8 cellular contexts compared by ENCODE assay signal in genomic region chr1:212699839-212700596, GRCh38. TPM values are rescaled to one million over a fixed set of nuclear protein-coding genes. Genes with fewer than 3 reads are reported as not detected.
DNase-seq lines count a peak whose midpoint lies in the region; ATAC-seq and TF ChIP-seq lines count a peak whose summit lies in the region.

BATF3 (minus strand) TSS chr1:212699840; CDS start chr1:212699762, 78 bp downstream.

- H3K27ac ChIP-seq in SU-DHL-6 (ENCODE audit: low read depth, low read length): no peak within 1 kb of the TSS
- H3K27ac ChIP-seq in ascending aorta: peak within 1 kb of the TSS; percentile 81 to 88
- H3K27ac ChIP-seq in iPS-20b (ENCODE audit: low read length): no peak within 1 kb of the TSS

- intact Hi-C loops in ascending aorta (cut with DNase I): loop anchor here (1.0 to 10.0 kb wide), 6 partner anchors 35 to 415 kb away; partner anchors contain the start of genes ATF3, NENF and PPP2R5A

- H3K9me2 ChIP-seq in SU-DHL-6 (replicated peaks; ENCODE audit: insufficient read depth, low read length): no peaks in the 10 kb centered on the region

- no peaks in the 10 kb centered on the region for H4K20me1 ChIP-seq in SU-DHL-6 (ENCODE audit: low read depth, low read length)

- H2AFZ ChIP-seq in SU-DHL-6 (ENCODE audit: low read depth, low read length, severe bottlenecking): peak within 1 kb of the TSS; percentile 95

- ATAC-seq in GM18505 (IDR thresholded peaks at IDR 0.05; ENCODE audit: unreplicated experiment) (peak; percentile 33), HG02798 (IDR thresholded peaks at IDR 0.05; ENCODE audit: poor library complexity, unreplicated experiment) (peak; percentile 32)

- DNase-seq in ascending aorta (ENCODE audit: low spot score in 2 of 2): peak; percentile 9 to 80
- DNase-seq in stimulated activated CD4-positive, alpha-beta T cell treated with anti-CD3 and anti-CD28 coated beads, Interleukin-15, amount 100 ng/mL, for 48 hours (ENCODE audit: low read depth in 2 of 2): peak; percentile 53
- no peak for DNase-seq in inferior parietal cortex (ENCODE audit: extremely low spot score)
- no peak for DNase-seq in epidermal melanocyte (ENCODE audit: insufficient read length, low spot score)

- H3K4me1 ChIP-seq in ascending aorta (peaks cover 5 to 13% of the 10 kb centered on the region in 2 donors), iPS-20b (ENCODE audit: insufficient read depth, low read length) (no peaks in the 10 kb centered on the region)

- H3K9me3 ChIP-seq in SU-DHL-6 (ENCODE audit: insufficient read depth, low read length) (no peaks in the 10 kb centered on the region), ascending aorta (no peaks in the 10 kb centered on the region), iPS-20b (ENCODE audit: insufficient read depth, low read depth, low read length) (no peaks in the 10 kb centered on the region)

- peak within 1 kb of the TSS; percentile 90 for H3K4me2 ChIP-seq in SU-DHL-6 (ENCODE audit: low read depth, low read length, poor library complexity, severe bottlenecking)

- peaks cover 20% of the 10 kb centered on the region for H3F3A ChIP-seq in SU-DHL-6 (ENCODE audit: insufficient read depth)

- TF ChIP-seq CTCF in SU-DHL-6 (IDR thresholded peaks at IDR 0.05; ENCODE audit: insufficient read depth, low read length, poor library complexity, severe bottlenecking): no peak
- no peak for TF ChIP-seq CTCF in ascending aorta (IDR thresholded peaks at IDR 0.05)

- H3K9ac ChIP-seq in SU-DHL-6 (ENCODE audit: low read length): peak within 1 kb of the TSS; percentile 55
- no peak within 1 kb of the TSS for H3K9ac ChIP-seq in iPS-20b (ENCODE audit: low read depth, low read length)

- H3K36me3 ChIP-seq in SU-DHL-6 (ENCODE audit: low read length) (no peaks in the 10 kb centered on the region), ascending aorta (no peaks in the 10 kb centered on the region), iPS-20b (ENCODE audit: insufficient read depth, low read depth, low read length) (no peaks in the 10 kb centered on the region)

- no peak for TF ChIP-seq POLR2A in GM18505 (IDR thresholded peaks at IDR 0.05; ENCODE audit: borderline replicate concordance, extremely low read depth, insufficient read depth, insufficient read length)

- H3K27me3 ChIP-seq in SU-DHL-6 (ENCODE audit: low read length) (no peaks in the 10 kb centered on the region), ascending aorta (no peaks in the 10 kb centered on the region), iPS-20b (ENCODE audit: insufficient read depth, low read length) (peaks cover 92% of the 10 kb centered on the region)

- H3K79me2 ChIP-seq in SU-DHL-6 (ENCODE audit: insufficient read depth, low read length): no peaks in the 10 kb centered on the region

- H3K4me3 ChIP-seq in SU-DHL-6 (ENCODE audit: insufficient read depth, low read length, poor library complexity, severe bottlenecking) (peak within 1 kb of the TSS; percentile 75), ascending aorta (peak within 1 kb of the TSS; percentile 73 to 90), iPS-20b (ENCODE audit: low read length) (peak within 1 kb of the TSS; percentile 59; the same call in 1 of the 2 replicates)

RNA-seq across cellular contexts. Expression of gene BATF3, which starts in this region (rescaled TPM):
- total RNA-seq in ascending aorta: 18.4 TPM

Comparison
In these comparisons a context has a peak if more than half of its experiments do, and no peak if none do; other contexts are left out.
1. H3K27ac ChIP-seq: peak in ascending aorta (2 of 2); none in SU-DHL-6 (single experiment) and iPS-20b (single experiment).
2. DNase-seq: peak in ascending aorta (2 of 2) and stimulated activated CD4-positive, alpha-beta T cell treated with anti-CD3 and anti-CD28 coated beads, Interleukin-15, amount 100 ng/mL, for 48 hours (2 of 2); none in inferior parietal cortex (single experiment) and epidermal melanocyte (single experiment).
3. Peak in every context shown above with its lines, with median percentiles within 50 percentile points of each other: H3K4me3 ChIP-seq.